Comparison of ENCODE assay signal across 19 cellular contexts in genomic region chr7:30923774-30924413, GRCh38. TPM values are rescaled to one million over a fixed set of nuclear protein-coding genes. Genes with fewer than 3 reads are reported as not detected.
DNase-seq lines count a peak whose midpoint lies in the region; ATAC-seq and TF ChIP-seq lines count a peak whose summit lies in the region.
"Had no signal": no experiment of that assay in that cellular context is flagged by ENCODE, and none has a peak within 500 bp of the region (broad histone marks: within the 10 kb centered on the region; RNA-seq: fewer than 3 reads in every experiment).

No MANE protein-coding gene starts in this region.

- ATAC-seq in SK-N-SH treated with all-trans-retinoic acid at 6 μM for 48 hours (no peak), activated B cell treated with CpG ODN at 0.5 μM for 24 hours (ENCODE audit: low read depth) (no peak), gastrocnemius medialis (no peak), GM21360 (IDR thresholded peaks at IDR 0.05; ENCODE audit: unreplicated experiment) (no peak)
- ATAC-seq: K562; Panc1; stimulated activated naive CD8-positive, alpha-beta T cell treated with anti-CD3 and anti-CD28 coated beads, Interleukin-15, amount 100 ng/mL, for 72 hours had no signal

- TF ChIP-seq CTCF in SK-N-SH (IDR thresholded peaks at IDR 0.05): no peak
- no peak for TF ChIP-seq CTCF in activated B cell treated with CpG ODN at 0.5 μM for 24 hours (IDR thresholded peaks at IDR 0.05)
- no peak for TF ChIP-seq CTCF in gastrocnemius medialis (IDR thresholded peaks at IDR 0.05 in 4 of 5, conservative IDR thresholded peaks at IDR 0.05 in 1 of 5)

- no peak for TF ChIP-seq POLR2A in gastrocnemius medialis (IDR thresholded peaks at IDR 0.05)

- in situ Hi-C loops in gastrocnemius medialis (cut with MboI; ENCODE audit: low sequenced_read_pairs in 4 of 4): no loop called here

- intact Hi-C loops in activated B cell treated with CpG ODN at 0.5 μM for 24 hours (cut with micrococcal nuclease): no loop called here
- intact Hi-C loops in gastrocnemius medialis (cut with DNase I; ENCODE audit: low total_unique reads): no loop called here

- H3K27me3 ChIP-seq in SK-N-SH (ENCODE audit: insufficient read depth) (no peaks in the 10 kb centered on the region), gastrocnemius medialis (no peaks in the 10 kb centered on the region)

- peaks cover 11% of the 10 kb centered on the region for H3F3A ChIP-seq in SK-N-SH (replicated peaks; ENCODE audit: insufficient read depth)

- H3K9ac ChIP-seq in SK-N-SH: no peak overlapping the region
- H3K9ac ChIP-seq: GM23248 had no signal

- 78% methylated on average over 12 of the region's 13 CpGs for WGBS in SK-N-SH (ENCODE audit: low lambda C conversion rate)

- H3K36me3 Mint-ChIP-seq in activated B cell treated with CpG ODN at 0.5 μM for 24 hours (ENCODE audit: low read depth): no peaks in the 10 kb centered on the region
- H3K36me3 Mint-ChIP-seq: mesothelial cell of epicardium had no signal

- no peak for TF ChIP-seq EP300 in SK-N-SH (IDR thresholded peaks at IDR 0.05; ENCODE audit: borderline replicate concordance in 1 of 2, low read depth in 1 of 2, low read length in 1 of 2)

- H3K79me2 ChIP-seq in SK-N-SH (ENCODE audit: insufficient read depth): no peaks in the 10 kb centered on the region

- no peak overlapping the region for H2AFZ ChIP-seq in SK-N-SH (ENCODE audit: low read depth)
- H2AFZ ChIP-seq: GM23248 had no signal

- CTCF ChIA-PET in SK-N-SH (lab: Yijun Ruan, JAX) (interaction anchor here (0.7 to 4.2 kb wide), 8 partner anchors 10 to 199 kb away, joined by 3 to 34 read pairs (median 5); no protein-coding TSS in a partner anchor), activated B cell treated with CpG ODN at 0.5 μM for 24 hours (lab: Charles Lee) (no interaction called here)

- H3K4me3 ChIP-seq in SK-N-SH (ENCODE audit: low read depth in 2 of 2, low read length in 1 of 2) (no peak overlapping the region), gastrocnemius medialis (no peak overlapping the region)
- H3K4me3 ChIP-seq: GM23248, K562 had no signal

- H3K9me2 ChIP-seq in SK-N-SH: no peaks in the 10 kb centered on the region

- H4K20me1 ChIP-seq in SK-N-SH (ENCODE audit: insufficient read depth): no peaks in the 10 kb centered on the region

- POLR2A ChIA-PET in SK-N-SH (lab: Yijun Ruan, JAX) (no interaction called here), activated B cell treated with CpG ODN at 0.5 μM for 24 hours (lab: Charles Lee) (no interaction called here)

- peak; percentile 17 for DNase-seq in SK-N-SH
- peak; percentile 11 for DNase-seq in activated B cell treated with CpG ODN at 0.5 μM for 24 hours
- DNase-seq in iPS-NIHi11 (ENCODE audit: low spot score): peak; percentile 4
- peak; percentile 1 to 6 for DNase-seq in gastrocnemius medialis
- no peak for DNase-seq in SHP77 (lab: John Stamatoyannopoulos, UW)
- DNase-seq in C1 segment of cervical spinal cord (lab: John Stamatoyannopoulos, UW): no peak
- DNase-seq: amygdala, GM23248, NCI-H526 had no signal

- H3K4me3 Mint-ChIP-seq in activated B cell treated with CpG ODN at 0.5 μM for 24 hours: no peak overlapping the region
- H3K4me3 Mint-ChIP-seq: CD4-positive, alpha-beta T cell; mesothelial cell of epicardium; stimulated activated naive CD8-positive, alpha-beta T cell treated with anti-CD3 and anti-CD28 coated beads, Interleukin-15, amount 100 ng/mL, for 72 hours; T-helper 1 cell treated with Interleukin-12 subunit alpha and Interleukin-12 subunit beta and Interleukin-4 antibody, amounts not matched to agents 30 μg/mL and 1 μg/mL, for 36 hours had no signal

- H3K4me2 ChIP-seq in SK-N-SH: no peak overlapping the region

- no peak for TF ChIP-seq RAD21 in SK-N-SH (IDR thresholded peaks at IDR 0.05; ENCODE audit: low read length)

- H3K9me3 ChIP-seq in SK-N-SH: no peaks in the 10 kb centered on the region
- no peaks in the 10 kb centered on the region for H3K9me3 ChIP-seq in gastrocnemius medialis

- H3K9me3 Mint-ChIP-seq in activated B cell treated with CpG ODN at 0.5 μM for 24 hours: no peaks in the 10 kb centered on the region
- H3K9me3 Mint-ChIP-seq: CD4-positive, alpha-beta T cell had no signal

- no peaks in the 10 kb centered on the region for H3K36me3 ChIP-seq in SK-N-SH (replicated peaks in 1 of 2; ENCODE audit: control insufficient read depth in 1 of 2, insufficient read depth in 2 of 2, low read length in 1 of 2)
- no peaks in the 10 kb centered on the region for H3K36me3 ChIP-seq in gastrocnemius medialis

- H3K27ac Mint-ChIP-seq in activated B cell treated with CpG ODN at 0.5 μM for 24 hours: no peak overlapping the region
- H3K27ac Mint-ChIP-seq: CD4-positive, alpha-beta T cell; mesothelial cell of epicardium; stimulated activated naive CD8-positive, alpha-beta T cell treated with anti-CD3 and anti-CD28 coated beads, Interleukin-15, amount 100 ng/mL, for 72 hours; T-helper 1 cell treated with Interleukin-12 subunit alpha and Interleukin-12 subunit beta and Interleukin-4 antibody, amounts not matched to agents 30 μg/mL and 1 μg/mL, for 36 hours had no signal

- H3K27ac ChIP-seq in SK-N-SH (ENCODE audit: low read depth in 2 of 2, low read length in 1 of 2): no peak overlapping the region
- H3K27ac ChIP-seq in gastrocnemius medialis: no peak overlapping the region
- H3K27ac ChIP-seq: 22Rv1, GM23248 had no signal

- peaks cover 2% of the 10 kb centered on the region for H3K27me3 Mint-ChIP-seq in activated B cell treated with CpG ODN at 0.5 μM for 24 hours
- H3K27me3 Mint-ChIP-seq: CD4-positive, alpha-beta T cell; stimulated activated naive CD8-positive, alpha-beta T cell treated with anti-CD3 and anti-CD28 coated beads, Interleukin-15, amount 100 ng/mL, for 72 hours had no signal

- H3K4me1 Mint-ChIP-seq in activated B cell treated with CpG ODN at 0.5 μM for 24 hours: no peaks in the 10 kb centered on the region
- H3K4me1 Mint-ChIP-seq: stimulated activated naive CD8-positive, alpha-beta T cell treated with anti-CD3 and anti-CD28 coated beads, Interleukin-15, amount 100 ng/mL, for 72 hours had no signal

- H3K4me1 ChIP-seq in SK-N-SH (ENCODE audit: control insufficient read depth in 1 of 2, insufficient read depth in 2 of 2, low read depth in 1 of 2, low read length in 1 of 2): peaks cover 20 to 29% of the 10 kb centered on the region in 2 experiments; a peak in 3 of 4 replicates
- peaks cover 21 to 28% of the 10 kb centered on the region in 2 donors for H3K4me1 ChIP-seq in gastrocnemius medialis

TF ChIP-seq in SK-N-SH, 30 proteins besides CTCF, POLR2A, EP300 and RAD21 (continues in another document):
- no peak for TF ChIP-seq MXI1 (IDR thresholded peaks at IDR 0.05; ENCODE audit: low read depth, low read length)
- no peak for TF ChIP-seq FOXJ3 (CRISPR knock-in tag; IDR thresholded peaks at IDR 0.05)
- no peak for TF ChIP-seq RCOR1 (IDR thresholded peaks at IDR 0.05; ENCODE audit: low read length)
- no peak for TF ChIP-seq TAF1 (IDR thresholded peaks at IDR 0.05; ENCODE audit: borderline replicate concordance, low read depth, low read length)
- TF ChIP-seq YY1 (IDR thresholded peaks at IDR 0.05; ENCODE audit: low read depth): no peak
- no peak for TF ChIP-seq NFIC (IDR thresholded peaks at IDR 0.05; ENCODE audit: borderline replicate concordance)
- TF ChIP-seq IRF3 (IDR thresholded peaks at IDR 0.05; ENCODE audit: low read depth, low read length): no peak
- no peak for TF ChIP-seq MAX (IDR thresholded peaks at IDR 0.05; ENCODE audit: low read depth)

TF ChIP-seq in SK-N-SH treated with all-trans-retinoic acid at 6 μM for 48 hours, 23 proteins besides CTCF, POLR2A, EP300 and RAD21:
- no peak for TF ChIP-seq TCF4 (CRISPR knock-in tag; IDR thresholded peaks at IDR 0.05; ENCODE audit: borderline replicate concordance)

RNA-seq across cellular contexts. Expression of gene AQP1, which starts 12.2 kb away (rescaled TPM):
- 1.7 and 2.4 TPM in 2 replicates for polyA plus RNA-seq in SK-N-SH (2012; rRNA removed)
- polyA plus RNA-seq in SK-N-SH (2012; cell fraction: cytosol; rRNA removed): 1.5 and 1.6 TPM in 2 replicates
- polyA plus RNA-seq in SK-N-SH (2012; cell fraction: nucleus; rRNA removed): 7.0 and 8.4 TPM in 2 replicates
- 0.44 TPM in 1 of 2 replicates, not detected in the other for total RNA-seq in activated B cell treated with CpG ODN at 0.5 μM for 24 hours
- total RNA-seq in gastrocnemius medialis: 100 to 1,000 TPM in 3 of 4 donors, 10 to 100 TPM in 1; 81.9 to 149 (median 113) TPM

RNA-seq across cellular contexts. Expression of gene GHRHR, which starts 39.9 kb away (rescaled TPM):
- not detected in 2 replicates for polyA plus RNA-seq in SK-N-SH (2012; rRNA removed)
- not detected in 2 replicates for polyA plus RNA-seq in SK-N-SH (2012; cell fraction: cytosol; rRNA removed)
- not detected in 2 replicates for polyA plus RNA-seq in SK-N-SH (2012; cell fraction: nucleus; rRNA removed)
- total RNA-seq in activated B cell treated with CpG ODN at 0.5 μM for 24 hours (not detected in 2 replicates), gastrocnemius medialis (not detected)
- total RNA-seq: activated CD8-positive, alpha-beta memory T cell treated with anti-CD3 and anti-CD28 coated beads for 36 hours; CD4-positive, alpha-beta T cell; GM23248; K562; mesothelial cell of epicardium had no signal
- polyA plus RNA-seq: GM23248, K562 had no signal

Comparison
In these comparisons a context has a peak if more than half of its experiments do, and no peak if none do; other contexts are left out.
1. DNase-seq: peak in SK-N-SH (single experiment), activated B cell treated with CpG ODN at 0.5 μM for 24 hours (single experiment), iPS-NIHi11 (single experiment) and gastrocnemius medialis (2 of 2); none in SHP77 (0 of 2) and C1 segment of cervical spinal cord (0 of 14).
2. RNA of gene AQP1, which starts 12.2 kb away (total RNA-seq): 81.9 to 149 TPM in gastrocnemius medialis; 0.44 TPM in activated B cell treated with CpG ODN at 0.5 μM for 24 hours; every median in the first group is over 10 times any median in the second.